1 cellular context compared by ENCODE assay signal in genomic region chr1:12619396-12620141, GRCh38.
A peak's percentile ranks its signal among the peaks of the same experiment; 100 is the strongest.
TF ChIP-seq lines count a peak whose summit lies in the region.

No MANE protein-coding gene starts in this region.

TF ChIP-seq in HepG2, 621 proteins besides CTCF, POLR2A, EP300 and RAD21 (continued from another document and continues in another):
- TF ChIP-seq ZNF513 (CRISPR knock-in tag; conservative IDR thresholded peaks at IDR 0.05) (no peak), SOX6 (IDR thresholded peaks at IDR 0.05) (no peak), SOX6 (CRISPR knock-in tag; IDR thresholded peaks at IDR 0.05) (no peak), ISL2 (CRISPR knock-in tag; IDR thresholded peaks at IDR 0.05) (no peak), ETV6 (CRISPR knock-in tag; conservative IDR thresholded peaks at IDR 0.05) (no peak), SKI (IDR thresholded peaks at IDR 0.05; ENCODE audit: partially characterized antibody) (no peak), SMAD3 (CRISPR knock-in tag; IDR thresholded peaks at IDR 0.05) (no peak), HOXA5 (CRISPR knock-in tag; IDR thresholded peaks at IDR 0.05) (no peak), POLR2AphosphoS2 (IDR thresholded peaks at IDR 0.05; ENCODE audit: low read depth, low read length) (no peak), MLX (CRISPR knock-in tag; IDR thresholded peaks at IDR 0.05) (no peak), MYNN (CRISPR knock-in tag; IDR thresholded peaks at IDR 0.05; ENCODE audit: low read depth) (no peak), MIER2 (CRISPR knock-in tag; IDR thresholded peaks at IDR 0.05) (no peak), SYNCRIP (IDR thresholded peaks at IDR 0.05; ENCODE audit: insufficient read depth, low read depth, low read length) (no peak), NR0B2 (CRISPR knock-in tag; IDR thresholded peaks at IDR 0.05) (peak; percentile 55; the same call in 1 of the 2 replicates), TFDP2 (CRISPR knock-in tag; IDR thresholded peaks at IDR 0.05) (0 out of 2 replicates have a peak, but pooled peaks have one; percentile 28), PAF1 (CRISPR knock-in tag; IDR thresholded peaks at IDR 0.05) (no peak), ZNF816 (CRISPR knock-in tag; IDR thresholded peaks at IDR 0.05; ENCODE audit: borderline replicate concordance) (no peak; the same call in 1 of the 2 replicates), TEAD3 (CRISPR knock-in tag; optimal IDR thresholded peaks at IDR 0.05; ENCODE audit: borderline replicate concordance) (no peak), FOXO1 (CRISPR knock-in tag; IDR thresholded peaks at IDR 0.05) (peak; percentile 17; the same call in 1 of the 2 replicates), BRF2 (CRISPR knock-in tag; IDR thresholded peaks at IDR 0.05) (no peak), KIAA2018 (CRISPR knock-in tag; IDR thresholded peaks at IDR 0.05; ENCODE audit: borderline replicate concordance) (no peak), ZNF17 (CRISPR knock-in tag; IDR thresholded peaks at IDR 0.05) (no peak), ZNF20 (CRISPR knock-in tag; IDR thresholded peaks at IDR 0.05) (no peak), SETDB1 (CRISPR knock-in tag; IDR thresholded peaks at IDR 0.05; ENCODE audit: borderline replicate concordance) (no peak), ZNF713 (CRISPR knock-in tag; IDR thresholded peaks at IDR 0.05) (no peak), MEIS1 (CRISPR knock-in tag; IDR thresholded peaks at IDR 0.05; ENCODE audit: borderline replicate concordance) (0 out of 2 replicates have a peak, but pooled peaks have one; percentile 48), MTA1 (CRISPR knock-in tag; IDR thresholded peaks at IDR 0.05; ENCODE audit: borderline replicate concordance) (no peak), ZNF550 (CRISPR knock-in tag; IDR thresholded peaks at IDR 0.05; ENCODE audit: borderline replicate concordance) (no peak), EEA1 (CRISPR knock-in tag; IDR thresholded peaks at IDR 0.05; ENCODE audit: borderline replicate concordance) (no peak), THAP11 (CRISPR knock-in tag; IDR thresholded peaks at IDR 0.05) (no peak), ATF7-NPFF (CRISPR knock-in tag; IDR thresholded peaks at IDR 0.05; ENCODE audit: low read depth) (no peak), ZNF460 (CRISPR knock-in tag; IDR thresholded peaks at IDR 0.05; ENCODE audit: borderline replicate concordance) (no peak), AKNA (CRISPR knock-in tag; IDR thresholded peaks at IDR 0.05; ENCODE audit: borderline replicate concordance) (no peak), FOXP1 (IDR thresholded peaks at IDR 0.05) (no peak), FOXP1 (CRISPR knock-in tag; IDR thresholded peaks at IDR 0.05) (no peak), SNAI1 (CRISPR knock-in tag; IDR thresholded peaks at IDR 0.05; ENCODE audit: borderline replicate concordance) (0 out of 2 replicates have a peak, but pooled peaks have one; percentile 47), SIN3B (IDR thresholded peaks at IDR 0.05; ENCODE audit: low read length) (no peak), ZNF329 (CRISPR knock-in tag; IDR thresholded peaks at IDR 0.05; ENCODE audit: low read depth) (no peak), NFYC (CRISPR knock-in tag; IDR thresholded peaks at IDR 0.05) (no peak), ZNF414 (CRISPR knock-in tag; IDR thresholded peaks at IDR 0.05) (no peak), MLLT10 (CRISPR knock-in tag; IDR thresholded peaks at IDR 0.05) (no peak), ZBTB7A (CRISPR knock-in tag; IDR thresholded peaks at IDR 0.05) (no peak), ZFP90 (CRISPR knock-in tag; IDR thresholded peaks at IDR 0.05; ENCODE audit: borderline replicate concordance) (no peak), ZNF772 (CRISPR knock-in tag; IDR thresholded peaks at IDR 0.05) (no peak), ZMAT5 (CRISPR knock-in tag; IDR thresholded peaks at IDR 0.05; ENCODE audit: borderline replicate concordance, low read depth) (no peak), TMF1 (CRISPR knock-in tag; IDR thresholded peaks at IDR 0.05; ENCODE audit: low read depth) (0 out of 2 replicates have a peak, but pooled peaks have one; percentile 37), ZNF605 (CRISPR knock-in tag; IDR thresholded peaks at IDR 0.05) (peak; percentile 77; the same call in 1 of the 2 replicates), MYC (CRISPR knock-in tag; IDR thresholded peaks at IDR 0.05; ENCODE audit: borderline replicate concordance) (no peak), ZNF589 (CRISPR knock-in tag; conservative IDR thresholded peaks at IDR 0.05) (no peak), KLF15 (CRISPR knock-in tag; IDR thresholded peaks at IDR 0.05; ENCODE audit: borderline replicate concordance) (no peak), ZNF333 (CRISPR knock-in tag; IDR thresholded peaks at IDR 0.05; ENCODE audit: borderline replicate concordance) (peak; percentile 69; the same call in 1 of the 2 replicates)
